In the genomic region with DNA sequence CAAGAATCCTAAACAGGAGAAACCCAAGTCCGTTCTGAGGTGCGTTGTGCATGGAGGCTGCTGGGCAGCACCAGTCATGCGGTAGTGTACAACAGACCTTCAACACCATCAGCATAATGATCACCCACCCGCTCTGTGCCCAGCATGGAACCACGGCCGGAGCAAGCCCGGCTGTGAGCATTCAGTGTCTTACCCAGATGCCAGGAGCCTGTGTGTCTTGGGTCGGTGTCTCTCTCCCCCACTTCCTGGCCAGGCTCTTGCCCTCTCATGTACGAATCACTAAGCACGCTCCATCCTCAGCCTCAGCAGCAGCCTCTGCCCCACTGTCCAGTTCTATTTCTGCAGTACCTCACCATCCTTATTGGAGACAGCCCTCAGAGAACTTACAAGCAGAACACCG, we compare ENCODE assay signal across 2 cellular contexts.
TF ChIP-seq lines count a peak whose summit lies in the region.

No MANE protein-coding gene starts in this region.

TF ChIP-seq in SK-N-SH, 30 proteins besides CTCF, POLR2A, EP300 and RAD21:
- TF ChIP-seq, protein P1, sequence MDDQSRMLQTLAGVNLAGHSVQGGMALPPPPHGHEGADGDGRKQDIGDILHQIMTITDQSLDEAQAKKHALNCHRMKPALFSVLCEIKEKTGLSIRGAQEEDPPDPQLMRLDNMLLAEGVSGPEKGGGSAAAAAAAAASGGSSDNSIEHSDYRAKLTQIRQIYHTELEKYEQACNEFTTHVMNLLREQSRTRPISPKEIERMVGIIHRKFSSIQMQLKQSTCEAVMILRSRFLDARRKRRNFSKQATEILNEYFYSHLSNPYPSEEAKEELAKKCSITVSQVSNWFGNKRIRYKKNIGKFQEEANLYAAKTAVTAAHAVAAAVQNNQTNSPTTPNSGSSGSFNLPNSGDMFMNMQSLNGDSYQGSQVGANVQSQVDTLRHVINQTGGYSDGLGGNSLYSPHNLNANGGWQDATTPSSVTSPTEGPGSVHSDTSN (IDR thresholded peaks at IDR 0.05), result no peak
- no peak for TF ChIP-seq RCOR1 (IDR thresholded peaks at IDR 0.05; ENCODE audit: low read length)
- no peak for TF ChIP-seq YY1 (IDR thresholded peaks at IDR 0.05; ENCODE audit: low read depth)
- TF ChIP-seq, protein P2, sequence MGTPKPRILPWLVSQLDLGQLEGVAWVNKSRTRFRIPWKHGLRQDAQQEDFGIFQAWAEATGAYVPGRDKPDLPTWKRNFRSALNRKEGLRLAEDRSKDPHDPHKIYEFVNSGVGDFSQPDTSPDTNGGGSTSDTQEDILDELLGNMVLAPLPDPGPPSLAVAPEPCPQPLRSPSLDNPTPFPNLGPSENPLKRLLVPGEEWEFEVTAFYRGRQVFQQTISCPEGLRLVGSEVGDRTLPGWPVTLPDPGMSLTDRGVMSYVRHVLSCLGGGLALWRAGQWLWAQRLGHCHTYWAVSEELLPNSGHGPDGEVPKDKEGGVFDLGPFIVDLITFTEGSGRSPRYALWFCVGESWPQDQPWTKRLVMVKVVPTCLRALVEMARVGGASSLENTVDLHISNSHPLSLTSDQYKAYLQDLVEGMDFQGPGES (IDR thresholded peaks at IDR 0.05; ENCODE audit: low read depth, low read length), result no peak
- no peak for TF ChIP-seq POLR2AphosphoS5 (IDR thresholded peaks at IDR 0.05; ENCODE audit: low read depth, low read length)
- no peak for TF ChIP-seq MEF2A (IDR thresholded peaks at IDR 0.05; ENCODE audit: borderline replicate concordance, low read depth)
- no peak for TF ChIP-seq TEAD4 (IDR thresholded peaks at IDR 0.05; ENCODE audit: borderline replicate concordance, insufficient read depth)
- no peak for TF ChIP-seq SIN3A (IDR thresholded peaks at IDR 0.05; ENCODE audit: borderline replicate concordance, low read depth, low read length)
- no peak for TF ChIP-seq MXI1 (IDR thresholded peaks at IDR 0.05; ENCODE audit: low read depth, low read length)
- no peak for TF ChIP-seq FOSL2 (IDR thresholded peaks at IDR 0.05; ENCODE audit: borderline replicate concordance, low read depth)
- TF ChIP-seq, protein P3, sequence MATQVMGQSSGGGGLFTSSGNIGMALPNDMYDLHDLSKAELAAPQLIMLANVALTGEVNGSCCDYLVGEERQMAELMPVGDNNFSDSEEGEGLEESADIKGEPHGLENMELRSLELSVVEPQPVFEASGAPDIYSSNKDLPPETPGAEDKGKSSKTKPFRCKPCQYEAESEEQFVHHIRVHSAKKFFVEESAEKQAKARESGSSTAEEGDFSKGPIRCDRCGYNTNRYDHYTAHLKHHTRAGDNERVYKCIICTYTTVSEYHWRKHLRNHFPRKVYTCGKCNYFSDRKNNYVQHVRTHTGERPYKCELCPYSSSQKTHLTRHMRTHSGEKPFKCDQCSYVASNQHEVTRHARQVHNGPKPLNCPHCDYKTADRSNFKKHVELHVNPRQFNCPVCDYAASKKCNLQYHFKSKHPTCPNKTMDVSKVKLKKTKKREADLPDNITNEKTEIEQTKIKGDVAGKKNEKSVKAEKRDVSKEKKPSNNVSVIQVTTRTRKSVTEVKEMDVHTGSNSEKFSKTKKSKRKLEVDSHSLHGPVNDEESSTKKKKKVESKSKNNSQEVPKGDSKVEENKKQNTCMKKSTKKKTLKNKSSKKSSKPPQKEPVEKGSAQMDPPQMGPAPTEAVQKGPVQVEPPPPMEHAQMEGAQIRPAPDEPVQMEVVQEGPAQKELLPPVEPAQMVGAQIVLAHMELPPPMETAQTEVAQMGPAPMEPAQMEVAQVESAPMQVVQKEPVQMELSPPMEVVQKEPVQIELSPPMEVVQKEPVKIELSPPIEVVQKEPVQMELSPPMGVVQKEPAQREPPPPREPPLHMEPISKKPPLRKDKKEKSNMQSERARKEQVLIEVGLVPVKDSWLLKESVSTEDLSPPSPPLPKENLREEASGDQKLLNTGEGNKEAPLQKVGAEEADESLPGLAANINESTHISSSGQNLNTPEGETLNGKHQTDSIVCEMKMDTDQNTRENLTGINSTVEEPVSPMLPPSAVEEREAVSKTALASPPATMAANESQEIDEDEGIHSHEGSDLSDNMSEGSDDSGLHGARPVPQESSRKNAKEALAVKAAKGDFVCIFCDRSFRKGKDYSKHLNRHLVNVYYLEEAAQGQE (IDR thresholded peaks at IDR 0.05; ENCODE audit: low read depth, low read length), result no peak
- TF ChIP-seq, protein P4, sequence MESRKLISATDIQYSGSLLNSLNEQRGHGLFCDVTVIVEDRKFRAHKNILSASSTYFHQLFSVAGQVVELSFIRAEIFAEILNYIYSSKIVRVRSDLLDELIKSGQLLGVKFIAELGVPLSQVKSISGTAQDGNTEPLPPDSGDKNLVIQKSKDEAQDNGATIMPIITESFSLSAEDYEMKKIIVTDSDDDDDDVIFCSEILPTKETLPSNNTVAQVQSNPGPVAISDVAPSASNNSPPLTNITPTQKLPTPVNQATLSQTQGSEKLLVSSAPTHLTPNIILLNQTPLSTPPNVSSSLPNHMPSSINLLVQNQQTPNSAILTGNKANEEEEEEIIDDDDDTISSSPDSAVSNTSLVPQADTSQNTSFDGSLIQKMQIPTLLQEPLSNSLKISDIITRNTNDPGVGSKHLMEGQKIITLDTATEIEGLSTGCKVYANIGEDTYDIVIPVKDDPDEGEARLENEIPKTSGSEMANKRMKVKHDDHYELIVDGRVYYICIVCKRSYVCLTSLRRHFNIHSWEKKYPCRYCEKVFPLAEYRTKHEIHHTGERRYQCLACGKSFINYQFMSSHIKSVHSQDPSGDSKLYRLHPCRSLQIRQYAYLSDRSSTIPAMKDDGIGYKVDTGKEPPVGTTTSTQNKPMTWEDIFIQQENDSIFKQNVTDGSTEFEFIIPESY (IDR thresholded peaks at IDR 0.05; ENCODE audit: borderline replicate concordance, low read depth), result no peak
- TF ChIP-seq CHD2 (IDR thresholded peaks at IDR 0.05; ENCODE audit: low read length, partially characterized antibody), result no peak
- TF ChIP-seq ELF1 (IDR thresholded peaks at IDR 0.05), result no peak
- no peak for TF ChIP-seq SMC3 (IDR thresholded peaks at IDR 0.05; ENCODE audit: low read depth, low read length)
- TF ChIP-seq FOXJ3 (CRISPR knock-in tag; IDR thresholded peaks at IDR 0.05), result no peak
- TF ChIP-seq NRF1 (IDR thresholded peaks at IDR 0.05; ENCODE audit: low read depth, low read length), result no peak
- no peak for TF ChIP-seq TAF1 (IDR thresholded peaks at IDR 0.05; ENCODE audit: borderline replicate concordance, low read depth, low read length)
TF ChIP-seq in SK-N-SH: peak in this region for 0.

TF ChIP-seq in WTC11, 78 proteins besides CTCF, POLR2A, EP300 and RAD21 (continued from another document):
- TF ChIP-seq, protein P5, sequence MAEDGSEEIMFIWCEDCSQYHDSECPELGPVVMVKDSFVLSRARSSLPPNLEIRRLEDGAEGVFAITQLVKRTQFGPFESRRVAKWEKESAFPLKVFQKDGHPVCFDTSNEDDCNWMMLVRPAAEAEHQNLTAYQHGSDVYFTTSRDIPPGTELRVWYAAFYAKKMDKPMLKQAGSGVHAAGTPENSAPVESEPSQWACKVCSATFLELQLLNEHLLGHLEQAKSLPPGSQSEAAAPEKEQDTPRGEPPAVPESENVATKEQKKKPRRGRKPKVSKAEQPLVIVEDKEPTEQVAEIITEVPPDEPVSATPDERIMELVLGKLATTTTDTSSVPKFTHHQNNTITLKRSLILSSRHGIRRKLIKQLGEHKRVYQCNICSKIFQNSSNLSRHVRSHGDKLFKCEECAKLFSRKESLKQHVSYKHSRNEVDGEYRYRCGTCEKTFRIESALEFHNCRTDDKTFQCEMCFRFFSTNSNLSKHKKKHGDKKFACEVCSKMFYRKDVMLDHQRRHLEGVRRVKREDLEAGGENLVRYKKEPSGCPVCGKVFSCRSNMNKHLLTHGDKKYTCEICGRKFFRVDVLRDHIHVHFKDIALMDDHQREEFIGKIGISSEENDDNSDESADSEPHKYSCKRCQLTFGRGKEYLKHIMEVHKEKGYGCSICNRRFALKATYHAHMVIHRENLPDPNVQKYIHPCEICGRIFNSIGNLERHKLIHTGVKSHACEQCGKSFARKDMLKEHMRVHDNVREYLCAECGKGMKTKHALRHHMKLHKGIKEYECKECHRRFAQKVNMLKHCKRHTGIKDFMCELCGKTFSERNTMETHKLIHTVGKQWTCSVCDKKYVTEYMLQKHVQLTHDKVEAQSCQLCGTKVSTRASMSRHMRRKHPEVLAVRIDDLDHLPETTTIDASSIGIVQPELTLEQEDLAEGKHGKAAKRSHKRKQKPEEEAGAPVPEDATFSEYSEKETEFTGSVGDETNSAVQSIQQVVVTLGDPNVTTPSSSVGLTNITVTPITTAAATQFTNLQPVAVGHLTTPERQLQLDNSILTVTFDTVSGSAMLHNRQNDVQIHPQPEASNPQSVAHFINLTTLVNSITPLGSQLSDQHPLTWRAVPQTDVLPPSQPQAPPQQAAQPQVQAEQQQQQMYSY (CRISPR knock-in tag; IDR thresholded peaks at IDR 0.05), result no peak
- TF ChIP-seq ZNF121 (CRISPR knock-in tag; IDR thresholded peaks at IDR 0.05) (no peak), TP53 (CRISPR knock-in tag; IDR thresholded peaks at IDR 0.05) (no peak), TEAD1 (CRISPR knock-in tag; IDR thresholded peaks at IDR 0.05) (no peak), GRHL2 (CRISPR knock-in tag; IDR thresholded peaks at IDR 0.05; ENCODE audit: insufficient replicate concordance, severe bottlenecking) (no peak), FOXJ3 (CRISPR knock-in tag; IDR thresholded peaks at IDR 0.05; ENCODE audit: borderline replicate concordance) (no peak), ZNF671 (CRISPR knock-in tag; IDR thresholded peaks at IDR 0.05) (no peak), CREB1 (CRISPR knock-in tag; IDR thresholded peaks at IDR 0.05) (no peak)
- TF ChIP-seq, protein P6, sequence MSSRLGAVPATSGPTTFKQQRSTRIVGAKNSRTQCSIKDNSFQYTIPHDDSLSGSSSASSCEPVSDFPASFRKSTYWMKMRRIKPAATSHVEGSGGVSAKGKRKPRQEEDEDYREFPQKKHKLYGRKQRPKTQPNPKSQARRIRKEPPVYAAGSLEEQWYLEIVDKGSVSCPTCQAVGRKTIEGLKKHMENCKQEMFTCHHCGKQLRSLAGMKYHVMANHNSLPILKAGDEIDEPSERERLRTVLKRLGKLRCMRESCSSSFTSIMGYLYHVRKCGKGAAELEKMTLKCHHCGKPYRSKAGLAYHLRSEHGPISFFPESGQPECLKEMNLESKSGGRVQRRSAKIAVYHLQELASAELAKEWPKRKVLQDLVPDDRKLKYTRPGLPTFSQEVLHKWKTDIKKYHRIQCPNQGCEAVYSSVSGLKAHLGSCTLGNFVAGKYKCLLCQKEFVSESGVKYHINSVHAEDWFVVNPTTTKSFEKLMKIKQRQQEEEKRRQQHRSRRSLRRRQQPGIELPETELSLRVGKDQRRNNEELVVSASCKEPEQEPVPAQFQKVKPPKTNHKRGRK (CRISPR knock-in tag; IDR thresholded peaks at IDR 0.05; ENCODE audit: borderline replicate concordance), result no peak
- TF ChIP-seq, protein P7, sequence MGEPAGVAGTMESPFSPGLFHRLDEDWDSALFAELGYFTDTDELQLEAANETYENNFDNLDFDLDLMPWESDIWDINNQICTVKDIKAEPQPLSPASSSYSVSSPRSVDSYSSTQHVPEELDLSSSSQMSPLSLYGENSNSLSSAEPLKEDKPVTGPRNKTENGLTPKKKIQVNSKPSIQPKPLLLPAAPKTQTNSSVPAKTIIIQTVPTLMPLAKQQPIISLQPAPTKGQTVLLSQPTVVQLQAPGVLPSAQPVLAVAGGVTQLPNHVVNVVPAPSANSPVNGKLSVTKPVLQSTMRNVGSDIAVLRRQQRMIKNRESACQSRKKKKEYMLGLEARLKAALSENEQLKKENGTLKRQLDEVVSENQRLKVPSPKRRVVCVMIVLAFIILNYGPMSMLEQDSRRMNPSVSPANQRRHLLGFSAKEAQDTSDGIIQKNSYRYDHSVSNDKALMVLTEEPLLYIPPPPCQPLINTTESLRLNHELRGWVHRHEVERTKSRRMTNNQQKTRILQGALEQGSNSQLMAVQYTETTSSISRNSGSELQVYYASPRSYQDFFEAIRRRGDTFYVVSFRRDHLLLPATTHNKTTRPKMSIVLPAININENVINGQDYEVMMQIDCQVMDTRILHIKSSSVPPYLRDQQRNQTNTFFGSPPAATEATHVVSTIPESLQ (CRISPR knock-in tag; IDR thresholded peaks at IDR 0.05), result no peak
- TF ChIP-seq, protein P8, sequence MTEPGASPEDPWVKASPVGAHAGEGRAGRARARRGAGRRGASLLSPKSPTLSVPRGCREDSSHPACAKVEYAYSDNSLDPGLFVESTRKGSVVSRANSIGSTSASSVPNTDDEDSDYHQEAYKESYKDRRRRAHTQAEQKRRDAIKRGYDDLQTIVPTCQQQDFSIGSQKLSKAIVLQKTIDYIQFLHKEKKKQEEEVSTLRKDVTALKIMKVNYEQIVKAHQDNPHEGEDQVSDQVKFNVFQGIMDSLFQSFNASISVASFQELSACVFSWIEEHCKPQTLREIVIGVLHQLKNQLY (CRISPR knock-in tag; IDR thresholded peaks at IDR 0.05), result no peak
- TF ChIP-seq, protein P9, sequence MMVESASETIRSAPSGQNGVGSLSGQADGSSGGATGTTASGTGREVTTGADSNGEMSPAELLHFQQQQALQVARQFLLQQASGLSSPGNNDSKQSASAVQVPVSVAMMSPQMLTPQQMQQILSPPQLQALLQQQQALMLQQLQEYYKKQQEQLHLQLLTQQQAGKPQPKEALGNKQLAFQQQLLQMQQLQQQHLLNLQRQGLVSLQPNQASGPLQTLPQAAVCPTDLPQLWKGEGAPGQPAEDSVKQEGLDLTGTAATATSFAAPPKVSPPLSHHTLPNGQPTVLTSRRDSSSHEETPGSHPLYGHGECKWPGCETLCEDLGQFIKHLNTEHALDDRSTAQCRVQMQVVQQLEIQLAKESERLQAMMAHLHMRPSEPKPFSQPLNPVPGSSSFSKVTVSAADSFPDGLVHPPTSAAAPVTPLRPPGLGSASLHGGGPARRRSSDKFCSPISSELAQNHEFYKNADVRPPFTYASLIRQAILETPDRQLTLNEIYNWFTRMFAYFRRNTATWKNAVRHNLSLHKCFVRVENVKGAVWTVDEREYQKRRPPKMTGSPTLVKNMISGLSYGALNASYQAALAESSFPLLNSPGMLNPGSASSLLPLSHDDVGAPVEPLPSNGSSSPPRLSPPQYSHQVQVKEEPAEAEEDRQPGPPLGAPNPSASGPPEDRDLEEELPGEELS (CRISPR knock-in tag; IDR thresholded peaks at IDR 0.05), result no peak
- TF ChIP-seq, protein P10, sequence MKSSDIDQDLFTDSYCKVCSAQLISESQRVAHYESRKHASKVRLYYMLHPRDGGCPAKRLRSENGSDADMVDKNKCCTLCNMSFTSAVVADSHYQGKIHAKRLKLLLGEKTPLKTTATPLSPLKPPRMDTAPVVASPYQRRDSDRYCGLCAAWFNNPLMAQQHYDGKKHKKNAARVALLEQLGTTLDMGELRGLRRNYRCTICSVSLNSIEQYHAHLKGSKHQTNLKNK (CRISPR knock-in tag; IDR thresholded peaks at IDR 0.05), result no peak
